In the genomic region with DNA sequence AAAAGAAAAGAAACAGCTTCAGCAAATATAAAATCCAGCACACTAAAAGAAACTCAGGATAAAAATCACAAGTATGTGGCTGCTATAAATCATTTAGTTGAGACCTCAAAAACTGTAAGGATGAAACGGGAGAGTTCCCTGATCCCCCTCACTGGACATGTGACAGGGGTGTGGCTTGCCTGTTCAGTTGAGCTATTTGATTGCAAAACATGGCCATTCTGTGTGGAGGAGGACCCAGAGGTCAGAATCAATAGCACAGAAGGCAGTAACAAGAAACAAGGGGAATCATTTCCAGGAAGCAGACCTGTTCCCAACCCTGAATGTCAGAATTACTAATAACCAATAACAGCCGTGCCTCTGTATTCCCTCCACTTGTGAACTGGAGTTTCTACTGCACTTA, we compare ENCODE assay signal across 24 cellular contexts. TPM values are rescaled to one million over a fixed set of nuclear protein-coding genes. Genes with fewer than 3 reads are reported as not detected.
"Had no signal": no experiment of that assay in that cellular context is flagged by ENCODE, and none has a peak within 500 bp of the region (broad histone marks: within the 10 kb centered on the region; RNA-seq: fewer than 3 reads in every experiment).

No MANE protein-coding gene starts in this region.

- H3K9me3 Mint-ChIP-seq: activated CD4-positive, alpha-beta memory T cell treated with anti-CD3 and anti-CD28 coated beads, Interleukin-2, amount 10 ng/mL, durations not matched to agents 7 days and 5 days; memory B cell; neural crest cell; stimulated activated naive CD8-positive, alpha-beta T cell treated with anti-CD3 and anti-CD28 coated beads, Interleukin-15, Interleukin-2, amounts not matched to agents 100 ng/mL and 50 ng/mL, for 24 hours; T-helper 2 cell treated with Interferon-gamma antibody and Interleukin-4, amounts not matched to agents 5 μg/mL and 100 μg/mL, for 36 hours had no signal

- H3K36me3 Mint-ChIP-seq: activated CD8-positive, alpha-beta memory T cell treated with anti-CD3 and anti-CD28 coated beads, Interleukin-2, amount 10 ng/mL, durations not matched to agents 7 days and 5 days; memory B cell; naive B cell had no signal

- H3K9me3 ChIP-seq: esophagus muscularis mucosa, left ventricle myocardium inferior, mucosa of descending colon, prostate gland, transverse colon had no signal

- H3K4me1 ChIP-seq: esophagus muscularis mucosa, left ventricle myocardium inferior, prostate gland, transverse colon had no signal

- H3K27ac Mint-ChIP-seq: activated CD4-positive, alpha-beta memory T cell treated with anti-CD3 and anti-CD28 coated beads, Interleukin-2, amount 10 ng/mL, durations not matched to agents 7 days and 5 days; activated CD8-positive, alpha-beta memory T cell treated with anti-CD3 and anti-CD28 coated beads, Interleukin-2, amount 10 ng/mL, durations not matched to agents 7 days and 5 days; activated naive CD8-positive, alpha-beta T cell; memory B cell; naive B cell; stimulated activated naive CD8-positive, alpha-beta T cell treated with anti-CD3 and anti-CD28 coated beads, Interleukin-15, Interleukin-2, amounts not matched to agents 100 ng/mL and 50 ng/mL, for 24 hours; T-helper 2 cell treated with Interferon-gamma antibody and Interleukin-4, amounts not matched to agents 5 μg/mL and 100 μg/mL, for 36 hours had no signal

- H3K36me3 ChIP-seq: esophagus muscularis mucosa, left ventricle myocardium inferior, prostate gland, transverse colon had no signal

- H3K4me1 Mint-ChIP-seq: activated CD4-positive, alpha-beta memory T cell treated with anti-CD3 and anti-CD28 coated beads, Interleukin-2, amount 10 ng/mL, durations not matched to agents 7 days and 5 days; activated CD8-positive, alpha-beta memory T cell treated with anti-CD3 and anti-CD28 coated beads, Interleukin-2, amount 10 ng/mL, durations not matched to agents 7 days and 5 days; naive B cell; neural crest cell had no signal

- DNase-seq: activated CD4-positive, alpha-beta memory T cell treated with anti-CD3 and anti-CD28 coated beads, Interleukin-2, amount 10 ng/mL, durations not matched to agents 7 days and 5 days; activated CD4-positive, alpha-beta T cell treated with anti-CD3 and anti-CD28 coated beads for 48 hours; activated CD4-positive, CD25-positive, alpha-beta regulatory T cell; activated CD8-positive, alpha-beta memory T cell treated with anti-CD3 and anti-CD28 coated beads, Interleukin-2, amount 10 ng/mL, durations not matched to agents 7 days and 5 days; effector CD4-positive, alpha-beta T cell; hippocampal formation; kidney; left ventricle myocardium inferior; mucosa of descending colon; naive B cell; right cardiac atrium; small intestine; stimulated activated CD4-positive, alpha-beta T cell treated with anti-CD3 and anti-CD28 coated beads, Interleukin-15, amount 100 ng/mL, for 24 hours; stimulated activated CD4-positive, alpha-beta T cell treated with anti-CD3 and anti-CD28 coated beads, Interleukin-2, amount 100 ng/mL, for 48 hours; transverse colon had no signal

- ATAC-seq: activated CD8-positive, alpha-beta memory T cell treated with anti-CD3 and anti-CD28 coated beads, Interleukin-2, amount 10 ng/mL, durations not matched to agents 7 days and 5 days; mucosa of descending colon; right cardiac atrium had no signal

- H3K27ac ChIP-seq: esophagus muscularis mucosa, left ventricle myocardium inferior, prostate gland, transverse colon had no signal

- H3K4me3 ChIP-seq: esophagus muscularis mucosa, left ventricle myocardium inferior, mucosa of descending colon, prostate gland, transverse colon had no signal

- H3K27me3 ChIP-seq: esophagus muscularis mucosa, transverse colon had no signal

- H3K4me3 Mint-ChIP-seq: activated CD4-positive, alpha-beta memory T cell treated with anti-CD3 and anti-CD28 coated beads, Interleukin-2, amount 10 ng/mL, durations not matched to agents 7 days and 5 days; activated CD8-positive, alpha-beta memory T cell treated with anti-CD3 and anti-CD28 coated beads, Interleukin-2, amount 10 ng/mL, durations not matched to agents 7 days and 5 days; activated naive CD8-positive, alpha-beta T cell; memory B cell; naive B cell; neural crest cell; stimulated activated naive CD8-positive, alpha-beta T cell treated with anti-CD3 and anti-CD28 coated beads, Interleukin-15, Interleukin-2, amounts not matched to agents 100 ng/mL and 50 ng/mL, for 24 hours; T-helper 2 cell treated with Interferon-gamma antibody and Interleukin-4, amounts not matched to agents 5 μg/mL and 100 μg/mL, for 36 hours had no signal

RNA-seq across cellular contexts. Expression of a gene that starts 27.9 kb away (rescaled TPM):
- total RNA-seq: osteocyte had no signal

RNA-seq across cellular contexts. Expression of a gene that starts 33.1 kb away (rescaled TPM):
- total RNA-seq: activated CD4-positive, alpha-beta memory T cell treated with anti-CD3 and anti-CD28 coated beads, Interleukin-2, amount 10 ng/mL, durations not matched to agents 7 days and 5 days; activated CD8-positive, alpha-beta memory T cell treated with anti-CD3 and anti-CD28 coated beads, Interleukin-2, amount 10 ng/mL, durations not matched to agents 7 days and 5 days; cerebellum; esophagus muscularis mucosa; kidney; left ventricle myocardium inferior; mucosa of descending colon; neural crest cell; osteocyte; right cardiac atrium; transverse colon had no signal
- polyA plus RNA-seq: right cardiac atrium, small intestine had no signal
